1 cellular context compared by ENCODE assay signal in the genomic region with DNA sequence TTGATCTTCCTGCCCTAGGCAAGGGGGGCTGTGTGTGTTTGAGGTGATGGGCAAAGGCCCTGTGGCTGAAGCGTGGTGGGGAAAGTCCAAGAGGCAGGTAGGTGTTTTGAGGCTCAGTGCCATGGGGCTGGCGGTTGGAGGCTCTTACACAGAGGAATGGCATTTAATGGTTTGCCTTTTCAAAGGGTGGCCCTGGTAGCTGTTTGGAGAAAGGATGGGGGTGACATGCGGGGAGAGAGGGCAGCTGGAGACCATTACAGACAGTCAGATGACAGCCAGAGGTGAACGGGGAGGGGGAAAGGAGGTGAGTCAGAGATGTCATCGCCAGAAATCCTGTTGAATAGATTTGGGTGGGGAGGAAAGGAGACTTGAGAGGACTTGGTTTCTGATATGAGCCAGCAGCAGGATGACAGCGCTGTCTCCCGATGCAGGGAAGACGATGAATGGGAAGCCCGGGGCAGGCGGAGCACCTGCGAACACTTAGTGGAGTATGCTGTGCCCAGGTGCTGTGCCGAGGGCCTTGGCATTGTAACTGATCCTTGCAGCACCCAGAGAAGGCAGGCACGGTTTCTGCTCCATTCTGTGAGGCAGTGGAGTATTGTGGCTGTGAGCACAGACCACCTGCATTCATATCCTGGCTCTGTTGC.
TF ChIP-seq lines count a peak whose summit lies in the region.

No MANE protein-coding gene starts in this region.

TF ChIP-seq in HEK293, 187 proteins besides CTCF, POLR2A, EP300 and RAD21 (continued from another document):
- TF ChIP-seq ZNF610 (tag by site-specific recombination; IDR thresholded peaks at IDR 0.05; ENCODE audit: borderline replicate concordance) = no peak
- no peak for TF ChIP-seq ZFP69B (tag by site-specific recombination; IDR thresholded peaks at IDR 0.05)
- TF ChIP-seq, protein P1, sequence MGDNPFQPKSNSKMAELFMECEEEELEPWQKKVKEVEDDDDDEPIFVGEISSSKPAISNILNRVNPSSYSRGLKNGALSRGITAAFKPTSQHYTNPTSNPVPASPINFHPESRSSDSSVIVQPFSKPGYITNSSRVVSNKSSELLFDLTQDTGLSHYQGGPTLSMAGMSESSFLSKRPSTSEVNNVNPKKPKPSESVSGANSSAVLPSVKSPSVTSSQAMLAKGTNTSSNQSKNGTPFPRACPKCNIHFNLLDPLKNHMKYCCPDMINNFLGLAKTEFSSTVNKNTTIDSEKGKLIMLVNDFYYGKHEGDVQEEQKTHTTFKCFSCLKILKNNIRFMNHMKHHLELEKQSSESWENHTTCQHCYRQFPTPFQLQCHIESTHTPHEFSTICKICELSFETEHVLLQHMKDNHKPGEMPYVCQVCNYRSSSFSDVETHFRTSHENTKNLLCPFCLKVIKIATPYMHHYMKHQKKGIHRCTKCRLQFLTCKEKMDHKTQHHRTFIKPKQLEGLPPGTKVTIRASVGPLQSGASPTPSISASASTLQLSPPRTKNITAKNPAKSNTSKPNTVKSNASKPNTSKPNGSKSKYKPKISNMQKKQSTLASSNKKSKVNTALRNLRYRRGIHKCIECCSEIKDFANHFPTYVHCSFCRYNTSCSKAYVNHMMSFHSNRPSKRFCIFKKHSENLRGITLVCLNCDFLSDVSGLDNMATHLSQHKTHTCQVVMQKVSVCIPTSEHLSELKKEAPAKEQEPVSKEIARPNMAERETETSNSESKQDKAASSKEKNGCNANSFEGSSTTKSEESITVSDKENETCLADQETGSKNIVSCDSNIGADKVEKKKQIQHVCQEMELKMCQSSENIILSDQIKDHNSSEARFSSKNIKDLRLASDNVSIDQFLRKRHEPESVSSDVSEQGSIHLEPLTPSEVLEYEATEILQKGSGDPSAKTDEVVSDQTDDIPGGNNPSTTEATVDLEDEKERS (tag by site-specific recombination; IDR thresholded peaks at IDR 0.05) = no peak
- no peak for TF ChIP-seq ZNF660 (tag by site-specific recombination; IDR thresholded peaks at IDR 0.05)
- TF ChIP-seq ZNF10 (tag by site-specific recombination; IDR thresholded peaks at IDR 0.05) = no peak
- TF ChIP-seq, protein P2, sequence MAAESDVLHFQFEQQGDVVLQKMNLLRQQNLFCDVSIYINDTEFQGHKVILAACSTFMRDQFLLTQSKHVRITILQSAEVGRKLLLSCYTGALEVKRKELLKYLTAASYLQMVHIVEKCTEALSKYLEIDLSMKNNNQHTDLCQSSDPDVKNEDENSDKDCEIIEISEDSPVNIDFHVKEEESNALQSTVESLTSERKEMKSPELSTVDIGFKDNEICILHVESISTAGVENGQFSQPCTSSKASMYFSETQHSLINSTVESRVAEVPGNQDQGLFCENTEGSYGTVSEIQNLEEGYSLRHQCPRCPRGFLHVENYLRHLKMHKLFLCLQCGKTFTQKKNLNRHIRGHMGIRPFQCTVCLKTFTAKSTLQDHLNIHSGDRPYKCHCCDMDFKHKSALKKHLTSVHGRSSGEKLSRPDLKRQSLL (tag by site-specific recombination; IDR thresholded peaks at IDR 0.05) = no peak
- TF ChIP-seq, protein P3, sequence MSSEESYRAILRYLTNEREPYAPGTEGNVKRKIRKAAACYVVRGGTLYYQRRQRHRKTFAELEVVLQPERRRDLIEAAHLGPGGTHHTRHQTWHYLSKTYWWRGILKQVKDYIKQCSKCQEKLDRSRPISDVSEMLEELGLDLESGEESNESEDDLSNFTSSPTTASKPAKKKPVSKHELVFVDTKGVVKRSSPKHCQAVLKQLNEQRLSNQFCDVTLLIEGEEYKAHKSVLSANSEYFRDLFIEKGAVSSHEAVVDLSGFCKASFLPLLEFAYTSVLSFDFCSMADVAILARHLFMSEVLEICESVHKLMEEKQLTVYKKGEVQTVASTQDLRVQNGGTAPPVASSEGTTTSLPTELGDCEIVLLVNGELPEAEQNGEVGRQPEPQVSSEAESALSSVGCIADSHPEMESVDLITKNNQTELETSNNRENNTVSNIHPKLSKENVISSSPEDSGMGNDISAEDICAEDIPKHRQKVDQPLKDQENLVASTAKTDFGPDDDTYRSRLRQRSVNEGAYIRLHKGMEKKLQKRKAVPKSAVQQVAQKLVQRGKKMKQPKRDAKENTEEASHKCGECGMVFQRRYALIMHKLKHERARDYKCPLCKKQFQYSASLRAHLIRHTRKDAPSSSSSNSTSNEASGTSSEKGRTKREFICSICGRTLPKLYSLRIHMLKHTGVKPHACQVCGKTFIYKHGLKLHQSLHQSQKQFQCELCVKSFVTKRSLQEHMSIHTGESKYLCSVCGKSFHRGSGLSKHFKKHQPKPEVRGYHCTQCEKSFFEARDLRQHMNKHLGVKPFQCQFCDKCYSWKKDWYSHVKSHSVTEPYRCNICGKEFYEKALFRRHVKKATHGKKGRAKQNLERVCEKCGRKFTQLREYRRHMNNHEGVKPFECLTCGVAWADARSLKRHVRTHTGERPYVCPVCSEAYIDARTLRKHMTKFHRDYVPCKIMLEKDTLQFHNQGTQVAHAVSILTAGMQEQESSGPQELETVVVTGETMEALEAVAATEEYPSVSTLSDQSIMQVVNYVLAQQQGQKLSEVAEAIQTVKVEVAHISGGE (tag by site-specific recombination; conservative IDR thresholded peaks at IDR 0.05; ENCODE audit: low read depth) = no peak
- TF ChIP-seq, protein P4, sequence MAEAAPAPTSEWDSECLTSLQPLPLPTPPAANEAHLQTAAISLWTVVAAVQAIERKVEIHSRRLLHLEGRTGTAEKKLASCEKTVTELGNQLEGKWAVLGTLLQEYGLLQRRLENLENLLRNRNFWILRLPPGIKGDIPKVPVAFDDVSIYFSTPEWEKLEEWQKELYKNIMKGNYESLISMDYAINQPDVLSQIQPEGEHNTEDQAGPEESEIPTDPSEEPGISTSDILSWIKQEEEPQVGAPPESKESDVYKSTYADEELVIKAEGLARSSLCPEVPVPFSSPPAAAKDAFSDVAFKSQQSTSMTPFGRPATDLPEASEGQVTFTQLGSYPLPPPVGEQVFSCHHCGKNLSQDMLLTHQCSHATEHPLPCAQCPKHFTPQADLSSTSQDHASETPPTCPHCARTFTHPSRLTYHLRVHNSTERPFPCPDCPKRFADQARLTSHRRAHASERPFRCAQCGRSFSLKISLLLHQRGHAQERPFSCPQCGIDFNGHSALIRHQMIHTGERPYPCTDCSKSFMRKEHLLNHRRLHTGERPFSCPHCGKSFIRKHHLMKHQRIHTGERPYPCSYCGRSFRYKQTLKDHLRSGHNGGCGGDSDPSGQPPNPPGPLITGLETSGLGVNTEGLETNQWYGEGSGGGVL (tag by site-specific recombination; IDR thresholded peaks at IDR 0.05) = no peak
- TF ChIP-seq, protein P5, sequence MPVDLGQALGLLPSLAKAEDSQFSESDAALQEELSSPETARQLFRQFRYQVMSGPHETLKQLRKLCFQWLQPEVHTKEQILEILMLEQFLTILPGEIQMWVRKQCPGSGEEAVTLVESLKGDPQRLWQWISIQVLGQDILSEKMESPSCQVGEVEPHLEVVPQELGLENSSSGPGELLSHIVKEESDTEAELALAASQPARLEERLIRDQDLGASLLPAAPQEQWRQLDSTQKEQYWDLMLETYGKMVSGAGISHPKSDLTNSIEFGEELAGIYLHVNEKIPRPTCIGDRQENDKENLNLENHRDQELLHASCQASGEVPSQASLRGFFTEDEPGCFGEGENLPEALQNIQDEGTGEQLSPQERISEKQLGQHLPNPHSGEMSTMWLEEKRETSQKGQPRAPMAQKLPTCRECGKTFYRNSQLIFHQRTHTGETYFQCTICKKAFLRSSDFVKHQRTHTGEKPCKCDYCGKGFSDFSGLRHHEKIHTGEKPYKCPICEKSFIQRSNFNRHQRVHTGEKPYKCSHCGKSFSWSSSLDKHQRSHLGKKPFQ (tag by site-specific recombination; IDR thresholded peaks at IDR 0.05) = no peak
- TF ChIP-seq, protein P6, sequence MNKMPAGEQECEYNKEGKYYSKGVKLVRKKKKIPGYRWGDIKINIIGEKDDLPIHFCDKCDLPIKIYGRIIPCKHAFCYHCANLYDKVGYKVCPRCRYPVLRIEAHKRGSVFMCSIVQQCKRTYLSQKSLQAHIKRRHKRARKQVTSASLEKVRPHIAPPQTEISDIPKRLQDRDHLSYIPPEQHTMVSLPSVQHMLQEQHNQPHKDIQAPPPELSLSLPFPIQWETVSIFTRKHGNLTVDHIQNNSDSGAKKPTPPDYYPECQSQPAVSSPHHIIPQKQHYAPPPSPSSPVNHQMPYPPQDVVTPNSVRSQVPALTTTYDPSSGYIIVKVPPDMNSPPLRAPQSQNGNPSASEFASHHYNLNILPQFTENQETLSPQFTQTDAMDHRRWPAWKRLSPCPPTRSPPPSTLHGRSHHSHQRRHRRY (tag by site-specific recombination; IDR thresholded peaks at IDR 0.05) = no peak
